17 cellular contexts compared by ENCODE assay signal in genomic region chr5:178872302-178872701, GRCh38. TPM values are rescaled to one million over a fixed set of nuclear protein-coding genes. Genes with fewer than 3 reads are reported as not detected.
DNase-seq lines count a peak whose midpoint lies in the region; ATAC-seq and TF ChIP-seq lines count a peak whose summit lies in the region.
"Had no signal": no experiment of that assay in that cellular context is flagged by ENCODE, and none has a peak within 500 bp of the region (broad histone marks: within the 10 kb centered on the region; RNA-seq: fewer than 3 reads in every experiment).

No MANE protein-coding gene starts in this region.

- H3K27me3 Mint-ChIP-seq in endothelial cell (ENCODE audit: unreplicated experiment), result peaks cover 3% of the 10 kb centered on the region
- H3K27me3 Mint-ChIP-seq: CD4-positive, alpha-beta T cell had no signal

- DNase-seq in GM23248 (peak; percentile 12), endothelial cell (ENCODE audit: low spot score) (no peak)
- DNase-seq in activated T-cell treated with anti-CD3 and anti-CD28 coated beads, Interleukin-2, amount 50 U/mL, for 1 hour, result no peak
- no peak for DNase-seq in stimulated activated CD4-positive, alpha-beta T cell treated with anti-CD3 and anti-CD28 coated beads, Interleukin-1b, Interleukin-23, amount 100 ng/mL, for 48 hours
- DNase-seq: AML-193; Caco-2; CD4-positive, alpha-beta T cell; DMS153; DMS79; GDM1; GOT3; H9; KBM-7 had no signal

- peak overlapping the region; percentile 6 for H3K4me3 Mint-ChIP-seq in endothelial cell (ENCODE audit: unreplicated experiment)
- H3K4me3 Mint-ChIP-seq: CD4-positive, alpha-beta T cell; H9 had no signal

- H3K27ac ChIP-seq in GM23248, result no peak overlapping the region
- no peak overlapping the region for H3K27ac ChIP-seq in HEK293 (ENCODE audit: extremely low read depth, low read depth, low read length)
- H3K27ac ChIP-seq: C4-2B had no signal

- H3K36me3 ChIP-seq in GM23248 (ENCODE audit: low read depth), result peaks cover 50% of the 10 kb centered on the region
- H3K36me3 ChIP-seq in HEK293 (ENCODE audit: control insufficient read depth in 2 of 2, insufficient read depth in 1 of 2, low read length in 2 of 2), result peaks cover 44 to 96% of the 10 kb centered on the region in 2 experiments

- peaks cover 4% of the 10 kb centered on the region for H3K4me1 Mint-ChIP-seq in endothelial cell (ENCODE audit: unreplicated experiment)
- H3K4me1 Mint-ChIP-seq: H9 had no signal

- POLR2A ChIA-PET in HEK293 (lab: Yijun Ruan, JAX), result no interaction called here

- no peak for TF ChIP-seq CTCF in HEK293 (tag by site-specific recombination; IDR thresholded peaks at IDR 0.05)
- no peak for TF ChIP-seq CTCF in endothelial cell (IDR thresholded peaks at IDR 0.05; ENCODE audit: unreplicated experiment)

- H3K4me3 ChIP-seq in GM23248, result no peak overlapping the region
- H3K4me3 ChIP-seq in HEK293 (ENCODE audit: low read depth, low read length), result no peak overlapping the region

- in situ Hi-C loops in GM23248 (cut with MboI), result no loop called here

- CTCF ChIA-PET in HEK293 (lab: Yijun Ruan, JAX), result no interaction called here

- H2AFZ ChIP-seq in GM23248, result no peak overlapping the region

- H3K4me1 ChIP-seq in GM23248 (ENCODE audit: insufficient read depth) (no peaks in the 10 kb centered on the region), HEK293 (ENCODE audit: control insufficient read depth, insufficient read depth, low read length) (no peaks in the 10 kb centered on the region)
- H3K4me1 ChIP-seq: Caco-2 had no signal

- H3K27me3 ChIP-seq in GM23248 (replicated peaks; ENCODE audit: insufficient read depth), result no peaks in the 10 kb centered on the region

- H3K9me3 Mint-ChIP-seq in endothelial cell (ENCODE audit: unreplicated experiment), result peaks cover 20% of the 10 kb centered on the region

- H3F3A ChIP-seq in GM23248 (ENCODE audit: insufficient read depth), result no peaks in the 10 kb centered on the region

- H3K4me2 ChIP-seq in GM23248 (ENCODE audit: unreplicated experiment), result no peak overlapping the region

- no peak overlapping the region for H3K27ac Mint-ChIP-seq in endothelial cell (ENCODE audit: unreplicated experiment)
- H3K27ac Mint-ChIP-seq: CD4-positive, alpha-beta T cell; H9 had no signal

- H3K9ac ChIP-seq in GM23248, result no peak overlapping the region

- H3K9me2 ChIP-seq in GM23248 (ENCODE audit: insufficient read depth), result no peaks in the 10 kb centered on the region

- ATAC-seq in HG03571 (IDR thresholded peaks at IDR 0.05; ENCODE audit: unreplicated experiment), result no peak

- peaks cover 86% of the 10 kb centered on the region for H3K36me3 Mint-ChIP-seq in endothelial cell (ENCODE audit: low read depth, unreplicated experiment)

- no peaks in the 10 kb centered on the region for H4K20me1 ChIP-seq in GM23248 (ENCODE audit: insufficient read depth)

- WGBS in GM23248 (ENCODE audit: low coverage in 1 of 2, low lambda C conversion rate in 2 of 2, missing lambda C conversion rate in 2 of 2), 2 experiments, result 94 to 98% methylated on average over 1 of the region's 1 CpG

- peaks cover 36% of the 10 kb centered on the region for H3K79me2 ChIP-seq in GM23248 (ENCODE audit: insufficient read depth)

- no peaks in the 10 kb centered on the region for H3K9me3 ChIP-seq in GM23248 (ENCODE audit: low read depth)
- peaks cover under 1% of the 10 kb centered on the region; the same call in 1 of the 2 replicates for H3K9me3 ChIP-seq in HEK293 (ENCODE audit: control insufficient read depth, insufficient read depth, low read depth, low read length)
- H3K9me3 ChIP-seq: Caco-2 had no signal

TF ChIP-seq in HEK293, 187 proteins besides CTCF, POLR2A, EP300 and RAD21:
- TF ChIP-seq ZNF624 (tag by site-specific recombination; IDR thresholded peaks at IDR 0.05), result no peak
- TF ChIP-seq REPIN1 (tag by site-specific recombination; IDR thresholded peaks at IDR 0.05; ENCODE audit: low read depth), result no peak
- TF ChIP-seq ZNF521 (tag by site-specific recombination; IDR thresholded peaks at IDR 0.05), result no peak
- TF ChIP-seq ZNF510 (tag by site-specific recombination; IDR thresholded peaks at IDR 0.05; ENCODE audit: insufficient replicate concordance), result no peak
- peak; percentile 55; the same call in 1 of the 2 replicates for TF ChIP-seq ZNF140 (tag by site-specific recombination; IDR thresholded peaks at IDR 0.05)
- no peak for TF ChIP-seq ZNF837 (tag by site-specific recombination; IDR thresholded peaks at IDR 0.05)

RNA-seq across cellular contexts. Expression of gene ZNF354B, which starts 12.5 kb away (rescaled TPM):
- 3.3 and 3.4 TPM in 2 replicates for total RNA-seq in GM23248 (2014; rRNA removed; shearing (Covaris generic))
- 3.2 and 4.9 TPM in 2 replicates for polyA plus RNA-seq in GM23248 (2016; fragmentation: Nextera tagmentation; extraction: Ambion mirVana)
- 23.6 TPM for total RNA-seq in endothelial cell (ENCODE audit: unreplicated experiment)

RNA-seq across cellular contexts. Expression of gene ZFP2, which starts 23.4 kb away (rescaled TPM):
- total RNA-seq in GM23248 (2014; rRNA removed; shearing (Covaris generic)), result 1.8 and 2.5 TPM in 2 replicates
- polyA plus RNA-seq in GM23248 (2016; fragmentation: Nextera tagmentation; extraction: Ambion mirVana), result 0.65 and 0.74 TPM in 2 replicates
- 2.8 TPM for total RNA-seq in endothelial cell (ENCODE audit: unreplicated experiment)
- total RNA-seq: HT-29 had no signal
